8 cellular contexts compared by ENCODE assay signal in the genomic region with DNA sequence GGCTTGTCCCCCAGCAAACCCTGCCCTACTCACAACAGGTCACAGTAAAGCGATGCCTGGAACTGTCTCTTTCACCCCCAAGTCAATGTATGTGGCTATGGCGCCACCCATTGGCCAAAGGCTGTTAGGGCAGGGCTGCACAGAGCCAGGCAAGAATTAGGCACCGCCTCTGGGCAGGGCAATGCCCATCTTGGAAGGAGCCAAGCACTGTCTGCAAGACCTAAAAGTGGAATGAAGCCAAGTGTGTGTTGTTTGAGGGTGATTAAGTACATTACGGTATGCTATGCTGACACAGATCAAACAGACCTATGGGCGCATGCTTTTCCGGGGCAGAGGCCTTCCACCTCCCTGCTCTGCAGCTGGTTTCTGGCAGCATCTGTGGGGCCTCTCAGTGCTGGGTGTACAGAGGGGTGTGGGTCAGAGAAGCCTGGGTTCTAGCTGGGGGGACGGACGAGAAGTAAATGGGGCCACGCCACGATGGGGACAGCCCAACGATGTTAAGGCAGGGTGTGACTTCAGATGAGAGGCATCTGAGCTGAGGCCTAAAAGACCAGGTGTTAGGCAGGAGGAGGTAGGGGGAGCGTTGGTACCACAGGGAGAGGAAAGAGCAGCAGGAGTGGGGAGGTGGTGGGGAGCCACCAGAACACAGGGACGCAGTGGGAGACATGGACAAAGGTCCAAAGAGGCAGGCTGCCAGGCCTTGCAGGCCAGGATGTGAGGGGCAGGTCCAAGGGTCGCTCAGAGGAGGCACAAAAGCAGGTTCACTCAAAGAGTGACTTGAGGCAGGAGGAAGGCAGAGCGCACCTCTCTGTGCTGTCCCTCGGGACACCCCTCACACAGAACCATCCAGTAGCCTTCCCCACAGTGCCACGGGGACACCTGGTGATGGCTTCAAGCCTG. TPM values are rescaled to one million over a fixed set of nuclear protein-coding genes. Genes with fewer than 3 reads are reported as not detected.
A peak's percentile ranks its signal among the peaks of the same experiment; 100 is the strongest.
DNase-seq lines count a peak whose midpoint lies in the region; ATAC-seq and TF ChIP-seq lines count a peak whose summit lies in the region.

No MANE protein-coding gene starts in this region.

- peak; percentile 87 for DNase-seq in HuH-7 (ENCODE audit: low spot score)
- DNase-seq in RWPE1 (ENCODE audit: low spot score) = peak; percentile 91
- peak; percentile 56 for DNase-seq in activated naive CD4-positive, alpha-beta T cell treated with anti-CD3 and anti-CD28 coated beads, Interleukin-2, amount 50 U/mL, for 16 hours
- DNase-seq in head of caudate nucleus = peak; percentile 28 to 81 (median 64)
- DNase-seq in psoas muscle = peak; percentile 69 to 80

- POLR2A ChIA-PET in RWPE1 (lab: Yijun Ruan, JAX; ENCODE audit: low non-redundant PET) = no interaction called here

- H3K4me3 ChIP-seq in DOHH2 (ENCODE audit: low read length) (no peak overlapping the region), psoas muscle (no peak overlapping the region)

- H3F3A ChIP-seq in DOHH2 (ENCODE audit: control insufficient read depth, insufficient read depth) = no peaks in the 10 kb centered on the region

- H3K4me1 ChIP-seq in DOHH2 (ENCODE audit: control insufficient read depth, low read length) (no peaks in the 10 kb centered on the region), psoas muscle (no peaks in the 10 kb centered on the region)

- H3K79me2 ChIP-seq in DOHH2 (ENCODE audit: control insufficient read depth, low read length) = no peaks in the 10 kb centered on the region

- no peaks in the 10 kb centered on the region for H3K9me2 ChIP-seq in DOHH2 (replicated peaks; ENCODE audit: control insufficient read depth, low read length)

- H3K4me2 ChIP-seq in DOHH2 (ENCODE audit: low read length) = no peak overlapping the region

- H3K27ac ChIP-seq in DOHH2 (ENCODE audit: low read depth, low read length) = no peak overlapping the region
- peak overlapping the region; percentile 87 for H3K27ac ChIP-seq in RWPE1
- no peak overlapping the region for H3K27ac ChIP-seq in psoas muscle

- intact Hi-C loops in head of caudate nucleus (cut with DNase I) (loop anchor here (5.0 to 10.0 kb wide), 2 partner anchors 61 to 96 kb away; no protein-coding TSS in a partner anchor), psoas muscle (cut with DNase I) (loop anchor here (2.0 to 5.0 kb wide), 3 partner anchors 95 to 291 kb away; no protein-coding TSS in a partner anchor)

- H3K27me3 ChIP-seq in DOHH2 (ENCODE audit: control insufficient read depth, low read length) = no peaks in the 10 kb centered on the region
- H3K27me3 ChIP-seq in psoas muscle (ENCODE audit: insufficient read depth in 3 of 3, low read length in 2 of 3) = no peaks in the 10 kb centered on the region

- H3K36me3 ChIP-seq in DOHH2 (ENCODE audit: control insufficient read depth, low read length) (peaks cover 5% of the 10 kb centered on the region; the same call in 1 of the 2 replicates), psoas muscle (ENCODE audit: insufficient read depth in 1 of 2, low read depth in 1 of 2) (peaks cover 0 to 5% of the 10 kb centered on the region in 2 donors)

- H3K9me3 ChIP-seq in DOHH2 (ENCODE audit: control insufficient read depth, insufficient read depth, low read length) = no peaks in the 10 kb centered on the region
- H3K9me3 ChIP-seq in psoas muscle = no peaks in the 10 kb centered on the region

- peak; percentile 83 to 90 (median 88) for ATAC-seq in psoas muscle
- ATAC-seq in HG03342 (IDR thresholded peaks at IDR 0.05; ENCODE audit: unreplicated experiment) = no peak
- ATAC-seq in HG03354 (IDR thresholded peaks at IDR 0.05; ENCODE audit: poor library complexity, severe bottlenecking, unreplicated experiment) = no peak

- CTCF ChIA-PET in RWPE1 (lab: Yijun Ruan, JAX) = interaction anchor here (0.6 to 5.2 kb wide), 8 partner anchors 19 to 146 kb away, joined by 3 to 45 read pairs (median 3); partner anchors contain the start of gene ICMT

- WGBS in psoas muscle, 3 donors = 69 to 73% (median 73%) methylated on average over 17 of the region's 17 CpGs

- TF ChIP-seq CTCF in DOHH2 (IDR thresholded peaks at IDR 0.05; ENCODE audit: low read depth, low read length, poor library complexity, severe bottlenecking) (peak; percentile 94), RWPE1 (conservative IDR thresholded peaks at IDR 0.05; ENCODE audit: low read depth) (peak; percentile 97), psoas muscle (IDR thresholded peaks at IDR 0.05) (peak; percentile 90)

- H4K20me1 ChIP-seq in DOHH2 (ENCODE audit: control insufficient read depth, insufficient read depth, low read depth, low read length) = peaks cover 8% of the 10 kb centered on the region; the same call in 1 of the 2 replicates

RNA-seq across cellular contexts. Expression of gene ACOT7, which starts 49.8 kb away (rescaled TPM):
- 1 to 10 TPM; 3.5 to 4.9 (median 4.0) TPM for total RNA-seq in psoas muscle
- 10 to 100 TPM in 1 of 3 donors, 1 to 10 TPM in 2; 2.3 to 12.4 (median 4.9) TPM for polyA plus RNA-seq in psoas muscle

Comparison
In these comparisons a context has a peak if more than half of its experiments do, and no peak if none do; other contexts are left out.
1. ATAC-seq: peak in psoas muscle (4 of 4); none in HG03342 (single experiment) and HG03354 (single experiment).
2. Peak in every context shown above with its lines, with median percentiles within 50 percentile points of each other: CTCF ChIP-seq and DNase-seq.